ENCODE assay signal across 1 cellular context in genomic region chr10:101695404-101695732, GRCh38.
TF ChIP-seq lines count a peak whose summit lies in the region.

No MANE protein-coding gene starts in this region.

TF ChIP-seq in K562, 482 proteins besides CTCF, POLR2A, EP300 and RAD21 (continued from another document):
- TF ChIP-seq MGA (IDR thresholded peaks at IDR 0.05) (0 out of 2 replicates have a peak, but pooled peaks have one; percentile 17), SMARCC2 (IDR thresholded peaks at IDR 0.05; ENCODE audit: low read depth) (no peak), ELF2 (CRISPR knock-in tag; IDR thresholded peaks at IDR 0.05) (no peak), BRF2 (IDR thresholded peaks at IDR 0.05; ENCODE audit: borderline replicate concordance, insufficient read depth, insufficient read length) (no peak), HDAC1 (IDR thresholded peaks at IDR 0.05) (0 out of 4 replicates have a peak, but pooled peaks of 1 of the 2 experiments have one; percentile 5), CAMTA2 (CRISPR knock-in tag; conservative IDR thresholded peaks at IDR 0.05) (no peak), HOMEZ (CRISPR knock-in tag; IDR thresholded peaks at IDR 0.05) (no peak), RAD51 (IDR thresholded peaks at IDR 0.05; ENCODE audit: borderline replicate concordance, low read depth) (0 out of 2 replicates have a peak, but pooled peaks have one; percentile 0), ZNF518B (CRISPR knock-in tag; IDR thresholded peaks at IDR 0.05) (no peak), XRCC5 (IDR thresholded peaks at IDR 0.05; ENCODE audit: low read depth, low read length) (no peak), RFX7 (CRISPR knock-in tag; IDR thresholded peaks at IDR 0.05) (no peak), BCL6 (CRISPR knock-in tag; IDR thresholded peaks at IDR 0.05) (no peak), ZNF507 (tag; conservative IDR thresholded peaks at IDR 0.05) (no peak), PKNOX1 (IDR thresholded peaks at IDR 0.05) (no peak), TRIM24 (IDR thresholded peaks at IDR 0.05) (peak in 1 of 2 experiments; percentile 57; a peak in 1 of 4 replicates), MYNN (IDR thresholded peaks at IDR 0.05) (no peak), MYNN (CRISPR knock-in tag; IDR thresholded peaks at IDR 0.05) (no peak)
